28 cellular contexts compared by ENCODE assay signal in the genomic region with DNA sequence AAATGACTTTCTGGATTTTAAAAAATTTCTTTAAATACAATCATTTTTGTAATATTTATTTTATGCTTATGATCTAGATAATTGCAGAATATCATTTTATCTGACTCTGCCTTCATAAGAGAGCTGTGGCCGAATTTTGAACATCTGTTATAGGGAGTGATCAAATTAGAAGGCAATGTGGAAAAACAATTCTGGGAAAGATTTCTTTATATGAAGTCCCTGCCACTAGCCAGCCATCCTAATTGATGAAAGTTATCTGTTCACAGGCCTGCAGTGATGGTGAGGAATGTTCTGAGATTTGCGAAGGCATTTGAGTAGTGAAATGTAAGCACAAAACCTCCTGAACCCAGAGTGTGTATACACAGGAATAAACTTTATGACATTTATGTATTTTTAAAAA.
"Had no signal": no experiment of that assay in that cellular context is flagged by ENCODE, and none has a peak within 500 bp of the region (broad histone marks: within the 10 kb centered on the region; RNA-seq: fewer than 3 reads in every experiment).

No MANE protein-coding gene starts in this region.

- H2AFZ ChIP-seq: neural progenitor cell, parathyroid adenoma had no signal

- H3K4me2 ChIP-seq: neural progenitor cell, smooth muscle cell had no signal

- H3K9ac ChIP-seq: neural progenitor cell, parathyroid adenoma had no signal

- H3K27me3 ChIP-seq: neural progenitor cell, ovary, right lobe of liver, sigmoid colon, spleen, suprapubic skin, testis, tibial artery, transverse colon, upper lobe of right lung, uterus had no signal

- H3K9me3 ChIP-seq: ovary, psoas muscle, right lobe of liver, sigmoid colon, spleen, suprapubic skin, testis, tibial artery, transverse colon, upper lobe of right lung, uterus had no signal

- H3K36me3 ChIP-seq: neural progenitor cell, ovary, right lobe of liver, sigmoid colon, suprapubic skin, tibial artery, transverse colon, uterus had no signal

- DNase-seq: natural killer cell; occipital lobe; ovary; posterior cingulate gyrus; psoas muscle; right cardiac atrium; right lobe of liver; sigmoid colon; spleen; stimulated activated CD4-positive, alpha-beta T cell treated with anti-CD3 and anti-CD28 coated beads, Interleukin-12 subunit alpha, Interleukin-12 subunit beta, amount 100 ng/mL, for 4 hours; stimulated activated CD4-positive, alpha-beta T cell treated with anti-CD3 and anti-CD28 coated beads, Interleukin-1b, Interleukin-23, amount 100 ng/mL, for 48 hours; stimulated activated CD4-positive, alpha-beta T cell treated with anti-CD3 and anti-CD28 coated beads, Interleukin-4, amount 100 ng/mL, for 1 hour; stimulated activated CD4-positive, alpha-beta T cell treated with anti-CD3 and anti-CD28 coated beads, Interleukin-4, amount 100 ng/mL, for 4 hours; stimulated activated CD8-positive, alpha-beta memory T cell treated with anti-CD3 and anti-CD28 coated beads, Interleukin-4, amount 100 ng/mL, for 48 hours; stimulated activated naive CD4-positive, alpha-beta T cell; stimulated activated naive CD8-positive, alpha-beta T cell treated with anti-CD3 and anti-CD28 coated beads, Interleukin-15, amount 100 ng/mL, for 72 hours; stimulated activated naive CD8-positive, alpha-beta T cell treated with anti-CD3 and anti-CD28 coated beads, Interleukin-15, Interleukin-2, amounts not matched to agents 100 U/mL and 50 U/mL, for 24 hours; substantia nigra; testis; tibial artery; transverse colon; upper lobe of right lung; uterus had no signal

- H3K27ac ChIP-seq: neural progenitor cell, ovary, parathyroid adenoma, psoas muscle, right lobe of liver, sigmoid colon, spleen, suprapubic skin, testis, tibial artery, transverse colon, upper lobe of right lung, uterus had no signal

- H3K4me3 ChIP-seq: neural progenitor cell, ovary, psoas muscle, right lobe of liver, sigmoid colon, smooth muscle cell, spleen, suprapubic skin, testis, tibial artery, transverse colon, upper lobe of right lung, uterus had no signal

- H3K4me1 ChIP-seq: neural progenitor cell, parathyroid adenoma, psoas muscle, right lobe of liver, sigmoid colon, spleen, suprapubic skin, testis, tibial artery, transverse colon, upper lobe of right lung, uterus had no signal

- H3K79me2 ChIP-seq: parathyroid adenoma had no signal

- ATAC-seq: natural killer cell; psoas muscle; right cardiac atrium; right lobe of liver; stimulated activated memory B cell treated with anti-CD40 and anti-IgM and Interleukin-4, amounts not matched to agents 10 μg/mL and 1 μg/mL and 100 μg/mL, for 72 hours; stimulated activated naive CD8-positive, alpha-beta T cell treated with anti-CD3 and anti-CD28 coated beads, Interleukin-15, amount 100 ng/mL, for 72 hours; stimulated activated naive CD8-positive, alpha-beta T cell treated with anti-CD3 and anti-CD28 coated beads, Interleukin-15, Interleukin-2, amounts not matched to agents 100 U/mL and 50 U/mL, for 24 hours; upper lobe of right lung had no signal
